1 cellular context compared by ENCODE assay signal in the genomic region with DNA sequence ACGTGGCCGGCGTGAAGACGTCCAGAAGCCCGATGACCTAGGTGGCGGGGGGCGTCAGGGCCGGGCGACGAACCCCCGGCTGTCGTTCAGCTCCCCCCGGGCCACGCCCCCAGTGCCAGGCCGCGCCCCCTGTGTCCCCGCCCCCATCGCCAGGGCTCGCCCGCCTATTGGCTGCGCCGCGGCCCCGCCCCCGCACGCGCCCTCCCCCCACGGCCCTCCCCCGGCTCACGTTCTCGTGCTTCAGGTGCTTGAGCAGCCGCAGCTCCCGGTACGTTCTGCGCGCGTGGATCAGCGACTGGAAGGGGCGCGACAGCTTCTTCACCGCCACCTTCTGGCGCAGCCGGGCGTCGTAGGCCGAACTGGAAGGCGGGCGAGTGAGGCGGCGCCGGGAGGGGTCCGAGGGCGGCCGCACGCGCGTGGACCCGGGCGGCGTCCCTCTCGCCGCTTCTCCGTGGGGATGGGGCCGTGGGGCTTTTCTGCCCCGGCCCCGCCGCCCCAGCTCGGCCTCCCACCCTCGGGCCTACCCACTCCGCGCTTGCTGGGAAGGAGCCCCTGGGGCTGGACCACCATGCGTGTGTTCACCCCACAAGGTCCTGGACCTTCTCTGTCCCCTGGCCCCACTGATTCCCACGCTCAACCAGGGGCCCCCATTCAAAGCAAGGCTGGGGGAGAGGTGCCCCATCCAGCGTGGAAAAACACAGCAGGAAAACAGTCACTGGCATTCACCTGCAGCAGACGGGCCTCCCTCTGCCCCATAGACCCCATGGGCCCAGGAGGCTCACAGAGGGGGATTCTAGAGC.
TF ChIP-seq lines count a peak whose summit lies in the region.

No MANE protein-coding gene starts in this region.

TF ChIP-seq in A549, 52 proteins besides CTCF, POLR2A, EP300 and RAD21:
- TF ChIP-seq POLR2AphosphoS2 (conservative IDR thresholded peaks at IDR 0.05; ENCODE audit: low read length), result no peak
- TF ChIP-seq, protein P1, sequence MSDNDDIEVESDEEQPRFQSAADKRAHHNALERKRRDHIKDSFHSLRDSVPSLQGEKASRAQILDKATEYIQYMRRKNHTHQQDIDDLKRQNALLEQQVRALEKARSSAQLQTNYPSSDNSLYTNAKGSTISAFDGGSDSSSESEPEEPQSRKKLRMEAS (IDR thresholded peaks at IDR 0.05), result 0 out of 2 replicates have a peak, but pooled peaks have one; percentile 10
TF ChIP-seq in A549: peak in this region for 1.
